Comparison of ENCODE assay signal across 14 cellular contexts in genomic region chr2:203812294-203813221, GRCh38. TPM values are rescaled to one million over a fixed set of nuclear protein-coding genes. Genes with fewer than 3 reads are reported as not detected.
DNase-seq lines count a peak whose midpoint lies in the region; ATAC-seq, FAIRE-seq and TF ChIP-seq lines count a peak whose summit lies in the region.
"Had no signal": no experiment of that assay in that cellular context is flagged by ENCODE, and none has a peak within 500 bp of the region (broad histone marks: within the 10 kb centered on the region; RNA-seq: fewer than 3 reads in every experiment).

No MANE protein-coding gene starts in this region.

- DNase-seq in activated naive CD4-positive, alpha-beta T cell treated with anti-CD3 and anti-CD28 coated beads, Interleukin-2, amount 50 U/mL, for 72 hours (ENCODE audit: low spot score in 2 of 2), result no peak
- no peak for DNase-seq in activated T-helper 1 cell treated with anti-CD3 and anti-CD28 coated beads, Interleukin-12 subunit alpha, Interleukin-12 subunit beta, Interleukin-2, Interleukin-4 antibody, amounts not matched to agents 30 ng/mL and 10 ng/mL and 1 ng/mL, durations not matched to agents 14 hours and 24 hours and 36 hours (ENCODE audit: low spot score)
- DNase-seq in urothelium cell line (ENCODE audit: low spot score) (no peak), pancreas (no peak), head of caudate nucleus (no peak), caudate nucleus (lab: John Stamatoyannopoulos, UW) (no peak)
- DNase-seq: endodermal cell, NCI-H187 had no signal

- H3K4me3 Mint-ChIP-seq in activated naive CD4-positive, alpha-beta T cell treated with anti-CD3 and anti-CD28 coated beads, Interleukin-2, amount 50 U/mL, for 24 hours, result no peak overlapping the region
- H3K4me3 Mint-ChIP-seq in activated T-helper 1 cell treated with anti-CD3 and anti-CD28 coated beads, Interleukin-12 subunit alpha, Interleukin-12 subunit beta, Interleukin-2, Interleukin-4 antibody, amounts not matched to agents 30 ng/mL and 10 ng/mL and 1 ng/mL, durations not matched to agents 14 hours and 24 hours and 36 hours, result peak overlapping the region; percentile 9
- H3K4me3 Mint-ChIP-seq: endodermal cell had no signal

- TF ChIP-seq CTCF in liver (IDR thresholded peaks at IDR 0.05; ENCODE audit: low read depth, low read length, missing input control), result no peak
- no peak for TF ChIP-seq CTCF in pancreas (IDR thresholded peaks at IDR 0.05)

- no peak for TF ChIP-seq RAD21 in liver (IDR thresholded peaks at IDR 0.05)

- no peaks in the 10 kb centered on the region for H3K9me3 Mint-ChIP-seq in activated naive CD4-positive, alpha-beta T cell treated with anti-CD3 and anti-CD28 coated beads, Interleukin-2, amount 50 U/mL, for 24 hours
- H3K9me3 Mint-ChIP-seq in activated naive CD4-positive, alpha-beta T cell treated with anti-CD3 and anti-CD28 coated beads, Interleukin-2, amount 50 U/mL, for 72 hours, result no peaks in the 10 kb centered on the region
- no peaks in the 10 kb centered on the region for H3K9me3 Mint-ChIP-seq in activated T-helper 1 cell treated with anti-CD3 and anti-CD28 coated beads, Interleukin-12 subunit alpha, Interleukin-12 subunit beta, Interleukin-2, Interleukin-4 antibody, amounts not matched to agents 30 ng/mL and 10 ng/mL and 1 ng/mL, durations not matched to agents 14 hours and 24 hours and 36 hours
- H3K9me3 Mint-ChIP-seq: endodermal cell had no signal

- H3K27me3 Mint-ChIP-seq in activated naive CD4-positive, alpha-beta T cell treated with anti-CD3 and anti-CD28 coated beads, Interleukin-2, amount 50 U/mL, for 24 hours, result no peaks in the 10 kb centered on the region
- peaks cover 6% of the 10 kb centered on the region for H3K27me3 Mint-ChIP-seq in activated T-helper 1 cell treated with anti-CD3 and anti-CD28 coated beads, Interleukin-12 subunit alpha, Interleukin-12 subunit beta, Interleukin-2, Interleukin-4 antibody, amounts not matched to agents 30 ng/mL and 10 ng/mL and 1 ng/mL, durations not matched to agents 14 hours and 24 hours and 36 hours (ENCODE audit: insufficient read depth)

- H3K9ac ChIP-seq in liver (ENCODE audit: low read depth in 1 of 2, low read length in 2 of 2), result no peak overlapping the region

- ATAC-seq in activated naive CD4-positive, alpha-beta T cell treated with anti-CD3 and anti-CD28 coated beads, Interleukin-2, amount 50 U/mL, for 72 hours, result no peak
- ATAC-seq in pancreas, result no peak
- ATAC-seq: K562 had no signal

- H3K36me3 ChIP-seq in liver (ENCODE audit: control insufficient read depth in 4 of 4, insufficient read depth in 3 of 4, low read depth in 1 of 4, low read length in 3 of 4) (no peaks in the 10 kb centered on the region), pancreas (no peaks in the 10 kb centered on the region)

- FAIRE-seq in urothelium cell line (lab: Jason Lieb, UNC) (peak; percentile 20), pancreas (lab: Jason Lieb, UNC) (no peak)
- FAIRE-seq: K562 had no signal

- H3K36me3 Mint-ChIP-seq in activated naive CD4-positive, alpha-beta T cell treated with anti-CD3 and anti-CD28 coated beads, Interleukin-2, amount 50 U/mL, for 24 hours, result no peaks in the 10 kb centered on the region
- peaks cover 0 to 8% of the 10 kb centered on the region in 2 donors for H3K36me3 Mint-ChIP-seq in activated naive CD4-positive, alpha-beta T cell treated with anti-CD3 and anti-CD28 coated beads, Interleukin-2, amount 50 U/mL, for 72 hours
- no peaks in the 10 kb centered on the region for H3K36me3 Mint-ChIP-seq in activated T-helper 1 cell treated with anti-CD3 and anti-CD28 coated beads, Interleukin-12 subunit alpha, Interleukin-12 subunit beta, Interleukin-2, Interleukin-4 antibody, amounts not matched to agents 30 ng/mL and 10 ng/mL and 1 ng/mL, durations not matched to agents 14 hours and 24 hours and 36 hours (ENCODE audit: low read depth)

- H3K27ac ChIP-seq in liver (ENCODE audit: low read depth in 1 of 2, low read length in 2 of 2) (peak overlapping the region; percentile 37 to 67), pancreas (peak overlapping the region in 2 of 4 donors; percentile 14 to 43), caudate nucleus (ENCODE audit: low read depth, low read length) (no peak overlapping the region)

- H3K4me3 ChIP-seq in liver (ENCODE audit: low read depth in 1 of 3, low read length in 3 of 3) (no peak overlapping the region), pancreas (no peak overlapping the region)
- H3K4me3 ChIP-seq: K562 had no signal

- peaks cover 72% of the 10 kb centered on the region for H3K4me1 Mint-ChIP-seq in activated naive CD4-positive, alpha-beta T cell treated with anti-CD3 and anti-CD28 coated beads, Interleukin-2, amount 50 U/mL, for 24 hours
- H3K4me1 Mint-ChIP-seq in activated T-helper 1 cell treated with anti-CD3 and anti-CD28 coated beads, Interleukin-12 subunit alpha, Interleukin-12 subunit beta, Interleukin-2, Interleukin-4 antibody, amounts not matched to agents 30 ng/mL and 10 ng/mL and 1 ng/mL, durations not matched to agents 14 hours and 24 hours and 36 hours (ENCODE audit: low read depth), result peaks cover 83% of the 10 kb centered on the region

- H3K27ac Mint-ChIP-seq in activated naive CD4-positive, alpha-beta T cell treated with anti-CD3 and anti-CD28 coated beads, Interleukin-2, amount 50 U/mL, for 24 hours, result peak overlapping the region; percentile 86
- H3K27ac Mint-ChIP-seq in activated naive CD4-positive, alpha-beta T cell treated with anti-CD3 and anti-CD28 coated beads, Interleukin-2, amount 50 U/mL, for 72 hours, result peak overlapping the region in 1 of 2 donors; percentile 91
- peak overlapping the region; percentile 84 for H3K27ac Mint-ChIP-seq in activated T-helper 1 cell treated with anti-CD3 and anti-CD28 coated beads, Interleukin-12 subunit alpha, Interleukin-12 subunit beta, Interleukin-2, Interleukin-4 antibody, amounts not matched to agents 30 ng/mL and 10 ng/mL and 1 ng/mL, durations not matched to agents 14 hours and 24 hours and 36 hours
- H3K27ac Mint-ChIP-seq: endodermal cell had no signal

- H3K27me3 ChIP-seq in liver (ENCODE audit: control insufficient read depth in 4 of 4, insufficient read depth in 4 of 4, low read length in 3 of 4), result no peaks in the 10 kb centered on the region
- H3K27me3 ChIP-seq in pancreas, result no peaks in the 10 kb centered on the region

- peaks cover 5 to 38% (median 30%) of the 10 kb centered on the region in 4 donors for H3K4me1 ChIP-seq in liver (ENCODE audit: control insufficient read depth in 4 of 4, insufficient read depth in 4 of 4, low read length in 3 of 4)
- H3K4me1 ChIP-seq in pancreas, result peaks cover 0 to 6% (median 0%) of the 10 kb centered on the region in 3 donors

- 84% methylated on average over 11 of the region's 11 CpGs for WGBS in liver
- 68 to 79% methylated on average over 11 of the region's 11 CpGs for WGBS in pancreas, 2 donors

- H3K9me3 ChIP-seq in liver (ENCODE audit: control insufficient read depth in 4 of 4, low read length in 3 of 4) (no peaks in the 10 kb centered on the region), pancreas (no peaks in the 10 kb centered on the region)

- intact Hi-C loops in activated T-helper 1 cell treated with anti-CD3 and anti-CD28 coated beads, Interleukin-12 subunit alpha, Interleukin-12 subunit beta, Interleukin-2, Interleukin-4 antibody, amounts not matched to agents 30 ng/mL and 10 ng/mL and 1 ng/mL, durations not matched to agents 14 hours and 24 hours and 36 hours (cut with micrococcal nuclease), result loop anchor here (5.0 to 10.0 kb wide), 3 partner anchors 485 to 798 kb away; partner anchors contain the start of genes ABI2, CYP20A1 and NBEAL1
- intact Hi-C loops in pancreas (cut with DNase I), result no loop called here
- intact Hi-C loops in head of caudate nucleus (cut with DNase I), result no loop called here

TF ChIP-seq in liver, 16 proteins besides CTCF, POLR2A, EP300 and RAD21 (continues in another document):
- TF ChIP-seq GABPA (IDR thresholded peaks at IDR 0.05 in 1 of 2, conservative IDR thresholded peaks at IDR 0.05 in 1 of 2) (no peak), FOXA1 (IDR thresholded peaks at IDR 0.05) (no peak), EGR1 (IDR thresholded peaks at IDR 0.05; ENCODE audit: low read depth in 2 of 2) (no peak), MAX (IDR thresholded peaks at IDR 0.05) (no peak), ATF3 (IDR thresholded peaks at IDR 0.05) (no peak), HNF4A (conservative IDR thresholded peaks at IDR 0.05) (no peak), SP1 (IDR thresholded peaks at IDR 0.05) (no peak), TAF1 (conservative IDR thresholded peaks at IDR 0.05) (no peak), YY1 (IDR thresholded peaks at IDR 0.05) (no peak), JUND (IDR thresholded peaks at IDR 0.05) (no peak), ZBTB33 (IDR thresholded peaks at IDR 0.05) (no peak), FOXA2 (IDR thresholded peaks at IDR 0.05) (no peak), RXRA (IDR thresholded peaks at IDR 0.05) (no peak)

RNA-seq across cellular contexts. Expression of gene CTLA4, which starts 55.0 kb away (rescaled TPM):
- total RNA-seq in activated naive CD4-positive, alpha-beta T cell treated with anti-CD3 and anti-CD28 coated beads, Interleukin-2, amount 50 U/mL, for 72 hours, result 10 to 100 TPM; 55.0 to 61.7 TPM
- 118 and 124 TPM in 2 replicates for total RNA-seq in activated T-helper 1 cell treated with anti-CD3 and anti-CD28 coated beads, Interleukin-12 subunit alpha, Interleukin-12 subunit beta, Interleukin-2, Interleukin-4 antibody, amounts not matched to agents 30 ng/mL and 10 ng/mL and 1 ng/mL, durations not matched to agents 14 hours and 24 hours and 36 hours
- under 1 TPM in 1 of 2 donors, not detected in 1; 0.17 TPM for total RNA-seq in liver
- polyA plus RNA-seq in liver, result not detected
- under 1 TPM in 3 of 6 donors, not detected in 3; 0.16 to 0.25 (median 0.17) TPM for total RNA-seq in pancreas
- not detected for polyA plus RNA-seq in pancreas
- total RNA-seq: endodermal cell, glomerular endothelial cell, occipital lobe had no signal
- polyA plus RNA-seq: BJ had no signal

Comparison
In these comparisons a context has a peak if more than half of its experiments do, and no peak if none do; other contexts are left out.
1. RNA of gene CTLA4, which starts 55.0 kb away (total RNA-seq): 118 to 124 TPM in activated T-helper 1 cell treated with anti-CD3 and anti-CD28 coated beads, Interleukin-12 subunit alpha, Interleukin-12 subunit beta, Interleukin-2, Interleukin-4 antibody, amounts not matched to agents 30 ng/mL and 10 ng/mL and 1 ng/mL, durations not matched to agents 14 hours and 24 hours and 36 hours and 55.0 to 61.7 TPM in activated naive CD4-positive, alpha-beta T cell treated with anti-CD3 and anti-CD28 coated beads, Interleukin-2, amount 50 U/mL, for 72 hours; 0.17 TPM in liver and 0.16 to 0.25 TPM in pancreas; every median in the first group is over 10 times any median in the second.